1 cellular context compared by ENCODE assay signal in the genomic region with DNA sequence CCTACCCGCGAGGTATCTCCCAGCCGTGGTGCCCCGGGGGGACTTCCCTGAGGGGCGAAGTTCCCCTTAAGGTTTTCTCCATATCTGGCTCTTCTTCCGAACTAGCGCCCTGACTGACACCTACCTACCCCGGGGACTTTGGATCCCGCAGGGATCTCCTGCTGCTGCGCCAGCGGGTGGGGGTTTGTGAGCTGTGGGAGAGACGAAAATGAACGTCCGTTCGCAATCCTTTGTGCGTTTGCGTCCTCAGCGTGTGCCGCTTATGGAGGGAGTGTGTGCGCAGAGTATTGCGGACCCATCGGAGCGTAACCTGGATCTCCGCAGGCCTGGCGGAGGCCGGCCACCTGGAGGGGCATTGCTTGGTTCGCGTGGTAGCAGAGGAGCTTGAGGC.
TF ChIP-seq lines count a peak whose summit lies in the region.

No MANE protein-coding gene starts in this region.

TF ChIP-seq in IMR-90, 13 proteins besides CTCF, POLR2A, EP300 and RAD21:
- TF ChIP-seq CHD1 (IDR thresholded peaks at IDR 0.05; ENCODE audit: low read depth, low read length) (no peak), MAZ (IDR thresholded peaks at IDR 0.05; ENCODE audit: borderline replicate concordance, low read depth, low read length) (peak; percentile 49; the same call in 1 of the 2 replicates)
TF ChIP-seq in IMR-90: peak in this region for 1.
